In the genomic region with DNA sequence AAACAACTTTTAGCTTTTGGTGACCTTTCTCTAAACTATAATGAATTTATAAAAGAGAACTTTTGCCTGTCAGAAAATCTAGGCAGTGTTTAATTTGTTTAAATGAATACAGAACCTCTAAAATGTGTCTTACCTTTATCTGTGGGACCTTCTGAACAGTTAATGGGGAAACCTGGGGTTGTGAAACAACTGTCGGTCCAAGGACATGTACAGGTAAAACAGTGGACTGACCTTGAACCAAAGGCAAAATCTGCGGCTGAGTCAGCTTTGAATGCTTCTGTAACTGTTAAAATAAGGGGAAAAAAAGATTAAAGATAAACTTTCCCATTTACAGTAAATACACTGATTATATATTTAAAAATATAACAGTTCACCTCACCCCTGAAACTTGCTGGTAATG, we compare ENCODE assay signal across 1 cellular context.
A peak's percentile ranks its signal among the peaks of the same experiment; 100 is the strongest.
TF ChIP-seq lines count a peak whose summit lies in the region.

No MANE protein-coding gene starts in this region.

TF ChIP-seq in HepG2, 621 proteins besides CTCF, POLR2A, EP300 and RAD21 (continued from another document and continues in another):
- TF ChIP-seq MTA1 (CRISPR knock-in tag; IDR thresholded peaks at IDR 0.05; ENCODE audit: borderline replicate concordance) (no peak), HMGA1 (CRISPR knock-in tag; conservative IDR thresholded peaks at IDR 0.05) (no peak), KAT8 (CRISPR knock-in tag; IDR thresholded peaks at IDR 0.05) (no peak), HNRNPK (IDR thresholded peaks at IDR 0.05; ENCODE audit: low read depth, low read length, poor library complexity, severe bottlenecking) (no peak), ESRRA (CRISPR knock-in tag; IDR thresholded peaks at IDR 0.05; ENCODE audit: low read depth) (peak; percentile 62; the same call in 1 of the 2 replicates), FOXO1 (CRISPR knock-in tag; IDR thresholded peaks at IDR 0.05) (peak; percentile 18; the same call in 1 of the 2 replicates), MEF2D (CRISPR knock-in tag; IDR thresholded peaks at IDR 0.05) (0 out of 2 replicates have a peak, but pooled peaks have one; percentile 26), FOSL1 (CRISPR knock-in tag; IDR thresholded peaks at IDR 0.05; ENCODE audit: borderline replicate concordance) (no peak; the same call in 1 of the 2 replicates), SOX6 (IDR thresholded peaks at IDR 0.05) (no peak), SOX6 (CRISPR knock-in tag; IDR thresholded peaks at IDR 0.05) (peak; percentile 75), ZNF343 (CRISPR knock-in tag; IDR thresholded peaks at IDR 0.05) (no peak), ZNF431 (CRISPR knock-in tag; IDR thresholded peaks at IDR 0.05; ENCODE audit: borderline replicate concordance, low read depth) (no peak), SOX13 (IDR thresholded peaks at IDR 0.05) (no peak), SOX13 (CRISPR knock-in tag; conservative IDR thresholded peaks at IDR 0.05 in 1 of 2, IDR thresholded peaks at IDR 0.05 in 1 of 2) (peak in 1 of 2 experiments; percentile 76; a peak in 2 of 4 replicates), RXRB (CRISPR knock-in tag; IDR thresholded peaks at IDR 0.05; ENCODE audit: borderline replicate concordance) (peak; percentile 71), RELA (CRISPR knock-in tag; IDR thresholded peaks at IDR 0.05) (no peak), SCMH1 (CRISPR knock-in tag; IDR thresholded peaks at IDR 0.05; ENCODE audit: borderline replicate concordance) (no peak), HNF4G (IDR thresholded peaks at IDR 0.05; ENCODE audit: borderline replicate concordance, low read depth, low read length) (peak; percentile 48; the same call in 1 of the 2 replicates), HNF4G (CRISPR knock-in tag; IDR thresholded peaks at IDR 0.05; ENCODE audit: borderline replicate concordance, low read depth) (no peak), RXRA (CRISPR knock-in tag; IDR thresholded peaks at IDR 0.05) (peak; percentile 47; the same call in 1 of the 2 replicates), TEAD2 (CRISPR knock-in tag; IDR thresholded peaks at IDR 0.05) (no peak), ZNF224 (CRISPR knock-in tag; IDR thresholded peaks at IDR 0.05) (no peak), KLF15 (CRISPR knock-in tag; IDR thresholded peaks at IDR 0.05; ENCODE audit: borderline replicate concordance) (no peak), ZNF317 (CRISPR knock-in tag; IDR thresholded peaks at IDR 0.05) (no peak), FOXP1 (IDR thresholded peaks at IDR 0.05) (no peak), FOXP1 (CRISPR knock-in tag; IDR thresholded peaks at IDR 0.05) (peak; percentile 40; the same call in 1 of the 2 replicates), LCORL (IDR thresholded peaks at IDR 0.05) (no peak), LCORL (CRISPR knock-in tag; IDR thresholded peaks at IDR 0.05) (no peak; the same call in 1 of the 2 replicates), NCOR1 (IDR thresholded peaks at IDR 0.05; ENCODE audit: borderline replicate concordance, low read length) (peak; percentile 50; the same call in 1 of the 2 replicates), ZNF891 (CRISPR knock-in tag; IDR thresholded peaks at IDR 0.05) (no peak), CEBPB (IDR thresholded peaks at IDR 0.05; ENCODE audit: borderline replicate concordance, low read depth, low read length) (peak; percentile 78), BCL6 (CRISPR knock-in tag; IDR thresholded peaks at IDR 0.05) (0 out of 2 replicates have a peak, but pooled peaks have one; percentile 45), ZNF530 (CRISPR knock-in tag; IDR thresholded peaks at IDR 0.05; ENCODE audit: low read depth) (no peak), SMYD3 (CRISPR knock-in tag; IDR thresholded peaks at IDR 0.05) (no peak), ZNF225 (CRISPR knock-in tag; IDR thresholded peaks at IDR 0.05) (no peak), PPARG (CRISPR knock-in tag; conservative IDR thresholded peaks at IDR 0.05) (no peak), HOXA3 (CRISPR knock-in tag; IDR thresholded peaks at IDR 0.05) (0 out of 2 replicates have a peak, but pooled peaks have one; percentile 21), ZNF558 (CRISPR knock-in tag; IDR thresholded peaks at IDR 0.05; ENCODE audit: borderline replicate concordance) (no peak), ZFP41 (CRISPR knock-in tag; IDR thresholded peaks at IDR 0.05; ENCODE audit: borderline replicate concordance) (no peak), HDAC2 (CRISPR knock-in tag; IDR thresholded peaks at IDR 0.05) (0 out of 2 replicates have a peak, but pooled peaks have one; percentile 25), FOXA3 (CRISPR knock-in tag; IDR thresholded peaks at IDR 0.05) (peak; percentile 61), TARDBP (CRISPR knock-in tag; IDR thresholded peaks at IDR 0.05) (no peak), SAP130 (CRISPR knock-in tag; IDR thresholded peaks at IDR 0.05; ENCODE audit: low read depth) (0 out of 2 replicates have a peak, but pooled peaks have one; percentile 21), ZNF607 (CRISPR knock-in tag; IDR thresholded peaks at IDR 0.05; ENCODE audit: borderline replicate concordance) (no peak), PHB2 (IDR thresholded peaks at IDR 0.05; ENCODE audit: partially characterized antibody) (no peak), NCOA2 (CRISPR knock-in tag; IDR thresholded peaks at IDR 0.05) (peak; percentile 85), ISL2 (CRISPR knock-in tag; IDR thresholded peaks at IDR 0.05) (peak; percentile 52; the same call in 1 of the 2 replicates), TMF1 (CRISPR knock-in tag; IDR thresholded peaks at IDR 0.05; ENCODE audit: low read depth) (no peak)
- TF ChIP-seq, protein P1, sequence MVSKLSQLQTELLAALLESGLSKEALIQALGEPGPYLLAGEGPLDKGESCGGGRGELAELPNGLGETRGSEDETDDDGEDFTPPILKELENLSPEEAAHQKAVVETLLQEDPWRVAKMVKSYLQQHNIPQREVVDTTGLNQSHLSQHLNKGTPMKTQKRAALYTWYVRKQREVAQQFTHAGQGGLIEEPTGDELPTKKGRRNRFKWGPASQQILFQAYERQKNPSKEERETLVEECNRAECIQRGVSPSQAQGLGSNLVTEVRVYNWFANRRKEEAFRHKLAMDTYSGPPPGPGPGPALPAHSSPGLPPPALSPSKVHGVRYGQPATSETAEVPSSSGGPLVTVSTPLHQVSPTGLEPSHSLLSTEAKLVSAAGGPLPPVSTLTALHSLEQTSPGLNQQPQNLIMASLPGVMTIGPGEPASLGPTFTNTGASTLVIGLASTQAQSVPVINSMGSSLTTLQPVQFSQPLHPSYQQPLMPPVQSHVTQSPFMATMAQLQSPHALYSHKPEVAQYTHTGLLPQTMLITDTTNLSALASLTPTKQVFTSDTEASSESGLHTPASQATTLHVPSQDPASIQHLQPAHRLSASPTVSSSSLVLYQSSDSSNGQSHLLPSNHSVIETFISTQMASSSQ (IDR thresholded peaks at IDR 0.05; ENCODE audit: low read depth), result no peak
- TF ChIP-seq, protein P1 (CRISPR knock-in tag; IDR thresholded peaks at IDR 0.05; ENCODE audit: borderline replicate concordance), result no peak
- TF ChIP-seq, protein P2, sequence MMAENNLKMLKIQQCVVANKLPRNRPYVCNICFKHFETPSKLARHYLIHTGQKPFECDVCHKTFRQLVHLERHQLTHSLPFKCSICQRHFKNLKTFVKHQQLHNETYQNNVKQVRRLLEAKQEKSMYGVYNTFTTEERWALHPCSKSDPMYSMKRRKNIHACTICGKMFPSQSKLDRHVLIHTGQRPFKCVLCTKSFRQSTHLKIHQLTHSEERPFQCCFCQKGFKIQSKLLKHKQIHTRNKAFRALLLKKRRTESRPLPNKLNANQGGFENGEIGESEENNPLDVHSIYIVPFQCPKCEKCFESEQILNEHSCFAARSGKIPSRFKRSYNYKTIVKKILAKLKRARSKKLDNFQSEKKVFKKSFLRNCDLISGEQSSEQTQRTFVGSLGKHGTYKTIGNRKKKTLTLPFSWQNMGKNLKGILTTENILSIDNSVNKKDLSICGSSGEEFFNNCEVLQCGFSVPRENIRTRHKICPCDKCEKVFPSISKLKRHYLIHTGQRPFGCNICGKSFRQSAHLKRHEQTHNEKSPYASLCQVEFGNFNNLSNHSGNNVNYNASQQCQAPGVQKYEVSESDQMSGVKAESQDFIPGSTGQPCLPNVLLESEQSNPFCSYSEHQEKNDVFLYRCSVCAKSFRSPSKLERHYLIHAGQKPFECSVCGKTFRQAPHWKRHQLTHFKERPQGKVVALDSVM (CRISPR knock-in tag; IDR thresholded peaks at IDR 0.05), result peak; percentile 5; the same call in 1 of the 2 replicates
- TF ChIP-seq, protein P3, sequence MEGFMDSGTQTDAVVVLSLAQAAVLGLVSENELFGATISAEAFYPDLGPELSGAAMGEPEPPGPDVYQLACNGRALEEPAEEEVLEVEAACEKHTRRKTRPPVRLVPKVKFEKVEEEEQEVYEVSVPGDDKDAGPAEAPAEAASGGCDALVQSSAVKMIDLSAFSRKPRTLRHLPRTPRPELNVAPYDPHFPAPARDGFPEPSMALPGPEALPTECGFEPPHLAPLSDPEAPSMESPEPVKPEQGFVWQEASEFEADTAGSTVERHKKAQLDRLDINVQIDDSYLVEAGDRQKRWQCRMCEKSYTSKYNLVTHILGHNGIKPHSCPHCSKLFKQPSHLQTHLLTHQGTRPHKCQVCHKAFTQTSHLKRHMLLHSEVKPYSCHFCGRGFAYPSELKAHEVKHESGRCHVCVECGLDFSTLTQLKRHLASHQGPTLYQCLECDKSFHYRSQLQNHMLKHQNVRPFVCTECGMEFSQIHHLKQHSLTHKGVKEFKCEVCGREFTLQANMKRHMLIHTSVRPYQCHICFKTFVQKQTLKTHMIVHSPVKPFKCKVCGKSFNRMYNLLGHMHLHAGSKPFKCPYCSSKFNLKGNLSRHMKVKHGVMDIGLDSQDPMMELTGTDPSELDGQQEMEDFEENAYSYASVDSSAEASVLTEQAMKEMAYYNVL (CRISPR knock-in tag; IDR thresholded peaks at IDR 0.05; ENCODE audit: borderline replicate concordance), result 0 out of 2 replicates have a peak, but pooled peaks have one; percentile 31
- TF ChIP-seq, protein P4, sequence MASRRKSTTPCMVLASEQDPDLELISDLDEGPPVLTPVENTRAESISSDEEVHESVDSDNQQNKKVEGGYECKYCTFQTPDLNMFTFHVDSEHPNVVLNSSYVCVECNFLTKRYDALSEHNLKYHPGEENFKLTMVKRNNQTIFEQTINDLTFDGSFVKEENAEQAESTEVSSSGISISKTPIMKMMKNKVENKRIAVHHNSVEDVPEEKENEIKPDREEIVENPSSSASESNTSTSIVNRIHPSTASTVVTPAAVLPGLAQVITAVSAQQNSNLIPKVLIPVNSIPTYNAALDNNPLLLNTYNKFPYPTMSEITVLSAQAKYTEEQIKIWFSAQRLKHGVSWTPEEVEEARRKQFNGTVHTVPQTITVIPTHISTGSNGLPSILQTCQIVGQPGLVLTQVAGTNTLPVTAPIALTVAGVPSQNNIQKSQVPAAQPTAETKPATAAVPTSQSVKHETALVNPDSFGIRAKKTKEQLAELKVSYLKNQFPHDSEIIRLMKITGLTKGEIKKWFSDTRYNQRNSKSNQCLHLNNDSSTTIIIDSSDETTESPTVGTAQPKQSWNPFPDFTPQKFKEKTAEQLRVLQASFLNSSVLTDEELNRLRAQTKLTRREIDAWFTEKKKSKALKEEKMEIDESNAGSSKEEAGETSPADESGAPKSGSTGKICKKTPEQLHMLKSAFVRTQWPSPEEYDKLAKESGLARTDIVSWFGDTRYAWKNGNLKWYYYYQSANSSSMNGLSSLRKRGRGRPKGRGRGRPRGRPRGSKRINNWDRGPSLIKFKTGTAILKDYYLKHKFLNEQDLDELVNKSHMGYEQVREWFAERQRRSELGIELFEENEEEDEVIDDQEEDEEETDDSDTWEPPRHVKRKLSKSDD (CRISPR knock-in tag; IDR thresholded peaks at IDR 0.05; ENCODE audit: low read depth), result no peak
- TF ChIP-seq, protein P5, sequence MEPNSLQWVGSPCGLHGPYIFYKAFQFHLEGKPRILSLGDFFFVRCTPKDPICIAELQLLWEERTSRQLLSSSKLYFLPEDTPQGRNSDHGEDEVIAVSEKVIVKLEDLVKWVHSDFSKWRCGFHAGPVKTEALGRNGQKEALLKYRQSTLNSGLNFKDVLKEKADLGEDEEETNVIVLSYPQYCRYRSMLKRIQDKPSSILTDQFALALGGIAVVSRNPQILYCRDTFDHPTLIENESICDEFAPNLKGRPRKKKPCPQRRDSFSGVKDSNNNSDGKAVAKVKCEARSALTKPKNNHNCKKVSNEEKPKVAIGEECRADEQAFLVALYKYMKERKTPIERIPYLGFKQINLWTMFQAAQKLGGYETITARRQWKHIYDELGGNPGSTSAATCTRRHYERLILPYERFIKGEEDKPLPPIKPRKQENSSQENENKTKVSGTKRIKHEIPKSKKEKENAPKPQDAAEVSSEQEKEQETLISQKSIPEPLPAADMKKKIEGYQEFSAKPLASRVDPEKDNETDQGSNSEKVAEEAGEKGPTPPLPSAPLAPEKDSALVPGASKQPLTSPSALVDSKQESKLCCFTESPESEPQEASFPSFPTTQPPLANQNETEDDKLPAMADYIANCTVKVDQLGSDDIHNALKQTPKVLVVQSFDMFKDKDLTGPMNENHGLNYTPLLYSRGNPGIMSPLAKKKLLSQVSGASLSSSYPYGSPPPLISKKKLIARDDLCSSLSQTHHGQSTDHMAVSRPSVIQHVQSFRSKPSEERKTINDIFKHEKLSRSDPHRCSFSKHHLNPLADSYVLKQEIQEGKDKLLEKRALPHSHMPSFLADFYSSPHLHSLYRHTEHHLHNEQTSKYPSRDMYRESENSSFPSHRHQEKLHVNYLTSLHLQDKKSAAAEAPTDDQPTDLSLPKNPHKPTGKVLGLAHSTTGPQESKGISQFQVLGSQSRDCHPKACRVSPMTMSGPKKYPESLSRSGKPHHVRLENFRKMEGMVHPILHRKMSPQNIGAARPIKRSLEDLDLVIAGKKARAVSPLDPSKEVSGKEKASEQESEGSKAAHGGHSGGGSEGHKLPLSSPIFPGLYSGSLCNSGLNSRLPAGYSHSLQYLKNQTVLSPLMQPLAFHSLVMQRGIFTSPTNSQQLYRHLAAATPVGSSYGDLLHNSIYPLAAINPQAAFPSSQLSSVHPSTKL (CRISPR knock-in tag; IDR thresholded peaks at IDR 0.05), result peak; percentile 78
- TF ChIP-seq, protein P6, sequence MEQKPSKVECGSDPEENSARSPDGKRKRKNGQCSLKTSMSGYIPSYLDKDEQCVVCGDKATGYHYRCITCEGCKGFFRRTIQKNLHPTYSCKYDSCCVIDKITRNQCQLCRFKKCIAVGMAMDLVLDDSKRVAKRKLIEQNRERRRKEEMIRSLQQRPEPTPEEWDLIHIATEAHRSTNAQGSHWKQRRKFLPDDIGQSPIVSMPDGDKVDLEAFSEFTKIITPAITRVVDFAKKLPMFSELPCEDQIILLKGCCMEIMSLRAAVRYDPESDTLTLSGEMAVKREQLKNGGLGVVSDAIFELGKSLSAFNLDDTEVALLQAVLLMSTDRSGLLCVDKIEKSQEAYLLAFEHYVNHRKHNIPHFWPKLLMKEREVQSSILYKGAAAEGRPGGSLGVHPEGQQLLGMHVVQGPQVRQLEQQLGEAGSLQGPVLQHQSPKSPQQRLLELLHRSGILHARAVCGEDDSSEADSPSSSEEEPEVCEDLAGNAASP (CRISPR knock-in tag; IDR thresholded peaks at IDR 0.05; ENCODE audit: borderline replicate concordance), result peak; percentile 16; the same call in 1 of the 2 replicates
